Comparison of ENCODE assay signal across 26 cellular contexts in the genomic region with DNA sequence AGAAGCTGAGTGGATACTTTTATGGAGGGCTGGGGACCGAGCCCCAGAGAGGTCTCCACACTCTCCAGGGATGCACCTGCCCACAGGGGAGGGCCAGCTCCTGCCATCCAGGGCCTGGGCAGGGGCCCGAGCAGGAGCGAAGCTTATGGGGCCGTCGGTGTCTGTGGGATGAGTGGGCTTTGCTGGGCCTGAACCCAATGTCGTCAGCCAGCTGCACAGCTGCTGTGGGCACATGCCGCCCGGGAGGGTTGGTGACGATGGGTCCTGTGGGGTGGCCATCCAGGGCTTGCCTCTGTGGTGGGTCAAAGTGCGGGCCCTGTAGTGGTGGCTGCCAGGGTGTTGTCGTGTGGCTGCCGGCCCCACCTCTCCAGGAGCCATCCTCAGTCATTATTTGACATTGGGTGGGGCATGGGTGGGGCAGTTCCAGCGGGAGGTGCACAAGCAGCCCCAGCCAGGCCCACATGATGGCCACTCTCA.
DNase-seq lines count a peak whose midpoint lies in the region; ATAC-seq and TF ChIP-seq lines count a peak whose summit lies in the region.
"Had no signal": no experiment of that assay in that cellular context is flagged by ENCODE, and none has a peak within 500 bp of the region (broad histone marks: within the 10 kb centered on the region; RNA-seq: fewer than 3 reads in every experiment).

No MANE protein-coding gene starts in this region.

- H3K4me3 Mint-ChIP-seq in activated T-cell treated with anti-CD3 and anti-CD28 coated beads, Interleukin-2, amount 50 U/mL, for 4 hours: no peak overlapping the region
- H3K4me3 Mint-ChIP-seq in activated CD4-positive, alpha-beta memory T cell treated with anti-CD3 and anti-CD28 coated beads, Interleukin-2, amount 10 ng/mL, durations not matched to agents 7 days and 5 days: no peak overlapping the region
- H3K4me3 Mint-ChIP-seq: activated naive CD8-positive, alpha-beta T cell treated with anti-CD3 and anti-CD28 coated beads, Interleukin-2, amount 50 U/mL, for 24 hours; CD8-positive, alpha-beta T cell; HFFc6; memory B cell had no signal

- no peaks in the 10 kb centered on the region for H3K4me1 Mint-ChIP-seq in activated T-cell treated with anti-CD3 and anti-CD28 coated beads, Interleukin-2, amount 50 U/mL, for 4 hours (ENCODE audit: low read depth)
- H3K4me1 Mint-ChIP-seq in activated CD4-positive, alpha-beta memory T cell treated with anti-CD3 and anti-CD28 coated beads, Interleukin-2, amount 10 ng/mL, durations not matched to agents 7 days and 5 days: no peaks in the 10 kb centered on the region
- H3K4me1 Mint-ChIP-seq: activated naive CD8-positive, alpha-beta T cell treated with anti-CD3 and anti-CD28 coated beads, Interleukin-2, amount 50 U/mL, for 24 hours; memory B cell had no signal

- no peaks in the 10 kb centered on the region for H3K36me3 ChIP-seq in stomach
- H3K36me3 ChIP-seq: neutrophil, prostate gland, thyroid gland, WERI-Rb-1 had no signal

- no peaks in the 10 kb centered on the region for H3K4me1 ChIP-seq in stomach
- H3K4me1 ChIP-seq: A549, prostate gland, thyroid gland had no signal

- ATAC-seq in activated T-cell treated with anti-CD3 and anti-CD28 coated beads, Interleukin-2, amount 50 U/mL, for 4 hours: no peak
- no peak for ATAC-seq in left lobe of liver
- ATAC-seq in GM21447 (IDR thresholded peaks at IDR 0.05; ENCODE audit: unreplicated experiment): no peak
- no peak for ATAC-seq in GM19351 (IDR thresholded peaks at IDR 0.05; ENCODE audit: unreplicated experiment)
- ATAC-seq: A549; activated naive CD8-positive, alpha-beta T cell treated with anti-CD3 and anti-CD28 coated beads, Interleukin-2, amount 50 U/mL, for 24 hours; CD8-positive, alpha-beta T cell; stimulated activated naive CD8-positive, alpha-beta T cell treated with anti-CD3 and anti-CD28 coated beads, Interleukin-15, Interleukin-2, amounts not matched to agents 100 U/mL and 50 U/mL, for 24 hours had no signal

- no peaks in the 10 kb centered on the region for H3K9me3 Mint-ChIP-seq in activated T-cell treated with anti-CD3 and anti-CD28 coated beads, Interleukin-2, amount 50 U/mL, for 4 hours
- H3K9me3 Mint-ChIP-seq in activated CD4-positive, alpha-beta memory T cell treated with anti-CD3 and anti-CD28 coated beads, Interleukin-2, amount 10 ng/mL, durations not matched to agents 7 days and 5 days: peaks cover 6% of the 10 kb centered on the region
- H3K9me3 Mint-ChIP-seq: activated naive CD8-positive, alpha-beta T cell treated with anti-CD3 and anti-CD28 coated beads, Interleukin-2, amount 50 U/mL, for 24 hours; CD8-positive, alpha-beta T cell; memory B cell had no signal

- peaks cover 0 to 40% (median 0%) of the 10 kb centered on the region in 3 donors for H3K27me3 ChIP-seq in stomach
- H3K27me3 ChIP-seq: neutrophil, thyroid gland had no signal

- CTCF ChIA-PET in activated CD4-positive, alpha-beta memory T cell treated with anti-CD3 and anti-CD28 coated beads, Interleukin-2, amount 10 ng/mL, durations not matched to agents 7 days and 5 days (lab: Charles Lee): no interaction called here

- no peak for TF ChIP-seq CTCF in stomach (IDR thresholded peaks at IDR 0.05)

- 71 to 89% (median 74%) methylated on average over 7 to 13 of the region's 13 CpGs for WGBS in stomach, 5 donors

- H3K27ac Mint-ChIP-seq in activated CD4-positive, alpha-beta memory T cell treated with anti-CD3 and anti-CD28 coated beads, Interleukin-2, amount 10 ng/mL, durations not matched to agents 7 days and 5 days: no peak overlapping the region
- H3K27ac Mint-ChIP-seq: activated naive CD8-positive, alpha-beta T cell treated with anti-CD3 and anti-CD28 coated beads, Interleukin-2, amount 50 U/mL, for 24 hours; CD8-positive, alpha-beta T cell; HFFc6; memory B cell had no signal

- H3K27ac ChIP-seq in stomach: no peak overlapping the region
- H3K27ac ChIP-seq: A549, GM23248, neutrophil, prostate gland, thyroid gland, WERI-Rb-1 had no signal

- peak; percentile 4 for DNase-seq in activated T-cell treated with anti-CD3 and anti-CD28 coated beads, Interleukin-2, amount 50 U/mL, for 1 hour
- no peak for DNase-seq in activated T-cell treated with anti-CD3 and anti-CD28 coated beads, Interleukin-2, amount 50 U/mL, for 4 hours
- DNase-seq in activated CD4-positive, alpha-beta memory T cell treated with anti-CD3 and anti-CD28 coated beads, Interleukin-2, amount 10 ng/mL, durations not matched to agents 7 days and 5 days: peak; percentile 9
- DNase-seq in left lobe of liver (ENCODE audit: low spot score) (peak; percentile 35), stomach (peak; percentile 22), NCI-H1436 treated with DMSO at 0.1 percent for 48 hours (lab: John Stamatoyannopoulos, UW) (no peak)
- DNase-seq: activated naive CD8-positive, alpha-beta T cell treated with anti-CD3 and anti-CD28 coated beads, Interleukin-2, amount 50 U/mL, for 24 hours; AML-193; GM23248; HFFc6; kidney glomerular epithelial cell; NCI-H146; NCI-H510A; NK-92 treated with Interleukin-12 subunit alpha and Interleukin-12 subunit beta, amount 100 ng/mL, for 24 hours; SHP77 treated with DMSO at 0.1 percent for 48 hours; stimulated activated naive CD8-positive, alpha-beta T cell treated with anti-CD3 and anti-CD28 coated beads, Interleukin-15, Interleukin-2, amounts not matched to agents 100 U/mL and 50 U/mL, for 24 hours; T1000; thyroid gland; WERI-Rb-1 had no signal

- POLR2A ChIA-PET in activated CD4-positive, alpha-beta memory T cell treated with anti-CD3 and anti-CD28 coated beads, Interleukin-2, amount 10 ng/mL, durations not matched to agents 7 days and 5 days (lab: Charles Lee): no interaction called here

- H3K36me3 Mint-ChIP-seq in activated T-cell treated with anti-CD3 and anti-CD28 coated beads, Interleukin-2, amount 50 U/mL, for 4 hours (ENCODE audit: insufficient read depth): no peaks in the 10 kb centered on the region
- H3K36me3 Mint-ChIP-seq in activated CD4-positive, alpha-beta memory T cell treated with anti-CD3 and anti-CD28 coated beads, Interleukin-2, amount 10 ng/mL, durations not matched to agents 7 days and 5 days (ENCODE audit: low read depth): no peaks in the 10 kb centered on the region
- H3K36me3 Mint-ChIP-seq: CD8-positive, alpha-beta T cell had no signal

- TF ChIP-seq EP300 in stomach (IDR thresholded peaks at IDR 0.05): no peak

- no peaks in the 10 kb centered on the region for H3K27me3 Mint-ChIP-seq in activated T-cell treated with anti-CD3 and anti-CD28 coated beads, Interleukin-2, amount 50 U/mL, for 4 hours (ENCODE audit: low read depth)
- no peaks in the 10 kb centered on the region for H3K27me3 Mint-ChIP-seq in activated CD4-positive, alpha-beta memory T cell treated with anti-CD3 and anti-CD28 coated beads, Interleukin-2, amount 10 ng/mL, durations not matched to agents 7 days and 5 days
- H3K27me3 Mint-ChIP-seq: activated naive CD8-positive, alpha-beta T cell treated with anti-CD3 and anti-CD28 coated beads, Interleukin-2, amount 50 U/mL, for 24 hours had no signal

- intact Hi-C loops in stomach (cut with DNase I; ENCODE audit: low total_unique reads): no loop called here

- H3K9me3 ChIP-seq in stomach: no peaks in the 10 kb centered on the region
- H3K9me3 ChIP-seq: A549, neutrophil, prostate gland, thyroid gland had no signal

- H3K4me3 ChIP-seq in stomach: no peak overlapping the region
- H3K4me3 ChIP-seq: A549, GM23248, prostate gland, thyroid gland had no signal

- no peak for TF ChIP-seq POLR2A in stomach (IDR thresholded peaks at IDR 0.05)

Comparison
In these comparisons a context has a peak if more than half of its experiments do, and no peak if none do; other contexts are left out.
1. DNase-seq: peak in activated T-cell treated with anti-CD3 and anti-CD28 coated beads, Interleukin-2, amount 50 U/mL, for 1 hour (single experiment), activated CD4-positive, alpha-beta memory T cell treated with anti-CD3 and anti-CD28 coated beads, Interleukin-2, amount 10 ng/mL, durations not matched to agents 7 days and 5 days (single experiment), left lobe of liver (single experiment) and stomach (single experiment); none in activated T-cell treated with anti-CD3 and anti-CD28 coated beads, Interleukin-2, amount 50 U/mL, for 4 hours (single experiment) and NCI-H1436 treated with DMSO at 0.1 percent for 48 hours (single experiment).